ENCODE assay signal across 22 cellular contexts in the genomic region with DNA sequence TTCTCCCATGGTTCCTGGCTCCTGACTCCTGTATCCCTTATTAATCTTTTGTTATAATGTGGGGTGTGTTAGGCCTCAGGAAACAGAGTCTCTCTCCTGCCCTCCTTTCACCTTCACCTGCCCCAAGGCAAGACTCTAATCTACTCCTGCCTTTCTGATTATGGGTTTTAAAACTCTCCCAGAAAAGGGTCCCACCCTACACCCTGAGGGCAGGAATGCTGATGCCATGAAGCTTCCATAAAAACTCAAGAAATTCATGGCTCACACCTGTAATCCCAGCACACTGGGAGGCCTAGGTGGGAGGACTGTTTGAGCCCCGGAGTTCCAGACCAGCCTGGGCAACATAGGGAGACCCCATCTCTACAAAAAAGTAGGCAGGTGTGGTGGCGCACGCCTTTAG. TPM values are rescaled to one million over a fixed set of nuclear protein-coding genes. Genes with fewer than 3 reads are reported as not detected.
DNase-seq lines count a peak whose midpoint lies in the region; ATAC-seq and TF ChIP-seq lines count a peak whose summit lies in the region.
"Had no signal": no experiment of that assay in that cellular context is flagged by ENCODE, and none has a peak within 500 bp of the region (broad histone marks: within the 10 kb centered on the region; RNA-seq: fewer than 3 reads in every experiment).

No MANE protein-coding gene starts in this region.

- H3K23ac ChIP-seq in trophoblast cell (ENCODE audit: low read length) = no peak overlapping the region

- H4K20me1 ChIP-seq in GM23338 (replicated peaks; ENCODE audit: insufficient read depth) = peaks cover 41% of the 10 kb centered on the region
- H4K20me1 ChIP-seq: BLaER1 had no signal

- TF ChIP-seq CTCF in GM23338 (conservative IDR thresholded peaks at IDR 0.05; ENCODE audit: low read depth in 2 of 2) = no peak

- no peak overlapping the region for H2BK5ac ChIP-seq in trophoblast cell (ENCODE audit: low read depth, low read length, poor library complexity)

- H3K27me3 ChIP-seq in GM23338 (ENCODE audit: insufficient read depth) = peaks cover 95% of the 10 kb centered on the region
- H3K27me3 ChIP-seq in trophoblast cell (ENCODE audit: insufficient read depth, low read length) = peaks cover 3% of the 10 kb centered on the region
- H3K27me3 ChIP-seq: BE2C, BLaER1 had no signal

- H3K4me3 Mint-ChIP-seq in GM23338 = no peak overlapping the region
- H3K4me3 Mint-ChIP-seq: CD14-positive monocyte; CD4-positive, alpha-beta memory T cell; CD4-positive, CD25-positive, alpha-beta regulatory T cell; CD8-positive, alpha-beta memory T cell had no signal

- H3K4me2 ChIP-seq in GM23338 (no peak overlapping the region), trophoblast cell (ENCODE audit: low read length) (no peak overlapping the region)
- H3K4me2 ChIP-seq: BLaER1 had no signal

- no peak overlapping the region for H2BK120ac ChIP-seq in trophoblast cell (ENCODE audit: insufficient read depth, low read length, poor library complexity)

- no peak overlapping the region for H3K27ac Mint-ChIP-seq in GM23338
- H3K27ac Mint-ChIP-seq: CD4-positive, alpha-beta memory T cell; CD4-positive, CD25-positive, alpha-beta regulatory T cell; CD8-positive, alpha-beta memory T cell had no signal

- H3K4me3 ChIP-seq in GM23338 (no peak overlapping the region), trophoblast cell (ENCODE audit: low read depth, low read length) (no peak overlapping the region)
- H3K4me3 ChIP-seq: BLaER1 had no signal

- H3K9me2 ChIP-seq in GM23338 (ENCODE audit: insufficient read depth) = no peaks in the 10 kb centered on the region

- ATAC-seq in GM23338 (no peak), GM21717 (IDR thresholded peaks at IDR 0.05; ENCODE audit: unreplicated experiment) (no peak)

- no peak overlapping the region for H4K91ac ChIP-seq in trophoblast cell (ENCODE audit: low read depth, low read length)

- H3K9me3 ChIP-seq in trophoblast cell (ENCODE audit: insufficient read depth, low read depth, low read length) = no peaks in the 10 kb centered on the region
- H3K9me3 ChIP-seq: BE2C, BLaER1 had no signal

- H3K79me1 ChIP-seq in trophoblast cell (ENCODE audit: low read length) = no peaks in the 10 kb centered on the region

- no CpG with 5 or more reads among the region's 3 CpGs for WGBS in trophoblast cell (ENCODE audit: extremely low coverage, insufficient coverage, insufficient read length)

- H3K36me3 Mint-ChIP-seq in GM23338 (ENCODE audit: low read depth) = no peaks in the 10 kb centered on the region
- H3K36me3 Mint-ChIP-seq: CD14-positive monocyte; CD4-positive, alpha-beta memory T cell; CD4-positive, CD25-positive, alpha-beta regulatory T cell; CD8-positive, alpha-beta memory T cell had no signal

- no peak overlapping the region for H3K4ac ChIP-seq in trophoblast cell (ENCODE audit: low read depth, low read length)

- H2BK12ac ChIP-seq in trophoblast cell (ENCODE audit: low read length) = no peak overlapping the region

- H4K8ac ChIP-seq in trophoblast cell (ENCODE audit: low read depth, low read length) = no peak overlapping the region

- no peak overlapping the region for H3K9ac ChIP-seq in trophoblast cell (ENCODE audit: low read length)
- H3K9ac ChIP-seq: BLaER1 had no signal

- peaks cover 7% of the 10 kb centered on the region; the same call in 2 of the 3 replicates for H3K4me1 Mint-ChIP-seq in GM23338
- H3K4me1 Mint-ChIP-seq: CD4-positive, alpha-beta memory T cell; CD4-positive, CD25-positive, alpha-beta regulatory T cell; CD8-positive, alpha-beta memory T cell had no signal

- DNase-seq in ELF-1 (ENCODE audit: low read depth, low spot score) = peak; percentile 73
- DNase-seq in GM23338 (ENCODE audit: low spot score) = no peak
- peak; percentile 20 to 53 for DNase-seq in trophoblast cell
- DNase-seq in T-helper 2 cell = no peak
- DNase-seq: 8988T; ACHN; BE2C; C1 segment of cervical spinal cord; CD4-positive, alpha-beta memory T cell; CD4-positive, CD25-positive, alpha-beta regulatory T cell; CD8-positive, alpha-beta memory T cell; COR-L47; DMS 273 treated with DMSO at 0.1 percent for 48 hours; DMS153; DMS53; DMS79; DND-41; EL; GF-D8 had no signal

- H3K18ac ChIP-seq in trophoblast cell (ENCODE audit: low read length) = no peak overlapping the region

- no peak overlapping the region for H2AFZ ChIP-seq in GM23338
- H2AFZ ChIP-seq in trophoblast cell (ENCODE audit: insufficient read depth, low read length, poor library complexity) = no peak overlapping the region

- no peaks in the 10 kb centered on the region; the same call in 1 of the 2 replicates for H3K4me1 ChIP-seq in GM23338 (ENCODE audit: insufficient read depth)
- H3K4me1 ChIP-seq in trophoblast cell (ENCODE audit: control insufficient read depth in 1 of 2, insufficient read depth in 2 of 2, low read length in 2 of 2) = no peaks in the 10 kb centered on the region
- H3K4me1 ChIP-seq: BE2C had no signal

- peaks cover 96% of the 10 kb centered on the region for H3K27me3 Mint-ChIP-seq in GM23338 (ENCODE audit: insufficient read depth, low read depth, poor library complexity)
- H3K27me3 Mint-ChIP-seq: CD4-positive, alpha-beta memory T cell; CD8-positive, alpha-beta memory T cell had no signal

- H3K79me2 ChIP-seq in GM23338 (replicated peaks; ENCODE audit: insufficient read depth) (no peaks in the 10 kb centered on the region), trophoblast cell (ENCODE audit: control insufficient read depth, insufficient read depth, low read length, poor library complexity) (no peaks in the 10 kb centered on the region)

- H3F3A ChIP-seq in GM23338 (replicated peaks; ENCODE audit: low read depth) = peaks cover 8% of the 10 kb centered on the region; the same call in 1 of the 2 replicates

- H3K14ac ChIP-seq in trophoblast cell (ENCODE audit: low read length) = no peak overlapping the region

- H3K27ac ChIP-seq in GM23338 (ENCODE audit: low read depth) (no peak overlapping the region), trophoblast cell (ENCODE audit: low read depth, low read length) (no peak overlapping the region)
- H3K27ac ChIP-seq: BLaER1 had no signal

- no peak overlapping the region for H2AK5ac ChIP-seq in trophoblast cell (ENCODE audit: low read length)

- no peak overlapping the region for H4K12ac ChIP-seq in trophoblast cell (ENCODE audit: low read depth, low read length)

- peaks cover 12% of the 10 kb centered on the region for H3K9me3 Mint-ChIP-seq in GM23338
- H3K9me3 Mint-ChIP-seq: CD4-positive, CD25-positive, alpha-beta regulatory T cell; CD8-positive, alpha-beta memory T cell had no signal

- no peaks in the 10 kb centered on the region for H3K36me3 ChIP-seq in GM23338 (ENCODE audit: insufficient read depth)
- no peaks in the 10 kb centered on the region for H3K36me3 ChIP-seq in trophoblast cell (ENCODE audit: control insufficient read depth in 1 of 2, insufficient read depth in 2 of 2, low read length in 2 of 2)
- H3K36me3 ChIP-seq: BE2C, BLaER1 had no signal

RNA-seq across cellular contexts. Expression of a gene that starts 18.6 kb away (rescaled TPM):
- total RNA-seq in GM23338 (2014; rRNA removed; shearing (Covaris generic)) = 38.4 and 44.3 TPM in 2 replicates
- polyA plus RNA-seq in GM23338 (2016; fragmentation: Nextera tagmentation; extraction: Ambion mirVana) = 14.1 and 15.3 TPM in 2 replicates
- polyA plus RNA-seq in trophoblast cell (2013) = 38.1 and 40.5 TPM in 2 replicates

RNA-seq across cellular contexts. Expression of a gene that starts 22.1 kb away (rescaled TPM):
- total RNA-seq in GM23338 (2014; rRNA removed; shearing (Covaris generic)) = 5.2 and 7.2 TPM in 2 replicates
- 2.3 and 2.7 TPM in 2 replicates for polyA plus RNA-seq in GM23338 (2016; fragmentation: Nextera tagmentation; extraction: Ambion mirVana)
- 128 and 134 TPM in 2 replicates for polyA plus RNA-seq in trophoblast cell (2013)

RNA-seq across cellular contexts. Expression of a gene that starts 29.6 kb away (rescaled TPM):
- total RNA-seq in GM23338 (2014; rRNA removed; shearing (Covaris generic)) = 4.6 and 8.9 TPM in 2 replicates
- 12.7 and 13.0 TPM in 2 replicates for polyA plus RNA-seq in GM23338 (2016; fragmentation: Nextera tagmentation; extraction: Ambion mirVana)
- polyA plus RNA-seq in trophoblast cell (2013) = 32.0 and 33.1 TPM in 2 replicates

Comparison
In these comparisons a context has a peak if more than half of its experiments do, and no peak if none do; other contexts are left out.
1. DNase-seq: peak in ELF-1 (single experiment) and trophoblast cell (2 of 2); none in GM23338 (single experiment) and T-helper 2 cell (0 of 5).